Comparison of ENCODE assay signal across 25 cellular contexts in genomic region chr5:52754051-52754450, GRCh38.
"Had no signal": no experiment of that assay in that cellular context is flagged by ENCODE, and none has a peak within 500 bp of the region (broad histone marks: within the 10 kb centered on the region; RNA-seq: fewer than 3 reads in every experiment).

No MANE protein-coding gene starts in this region.

- H3K4me1 Mint-ChIP-seq: memory B cell, naive B cell, nephron had no signal

- H3K4me1 ChIP-seq: psoas muscle, stomach had no signal

- DNase-seq: cortex of kidney; dorsolateral prefrontal cortex; effector CD4-positive, alpha-beta T cell; head of caudate nucleus; kidney; mucosa of descending colon; naive B cell; nucleus accumbens; ovary; posterior cingulate gyrus; psoas muscle; right cardiac atrium; sigmoid colon; stimulated activated CD4-positive, alpha-beta T cell treated with anti-CD3 and anti-CD28 coated beads, Interleukin-2, amount 100 ng/mL, for 24 hours; stimulated activated CD4-positive, alpha-beta T cell treated with anti-CD3 and anti-CD28 coated beads, Interleukin-4, amount 100 ng/mL, for 24 hours; stimulated activated naive CD4-positive, alpha-beta T cell treated with Interleukin-2 at 50 U/mL for 16 hours; stomach; upper lobe of left lung had no signal

- H3K9me3 ChIP-seq: mucosa of descending colon, ovary, psoas muscle, sigmoid colon, stomach, thoracic aorta, tibial nerve, upper lobe of left lung had no signal

- H3K36me3 Mint-ChIP-seq: memory B cell; naive B cell; stimulated activated effector memory CD8-positive, alpha-beta T cell treated with anti-CD3 and anti-CD28 coated beads, Interleukin-12 subunit alpha, Interleukin-12 subunit beta, amount 100 ng/mL, for 72 hours had no signal

- H3K27ac ChIP-seq: dorsolateral prefrontal cortex, ovary, psoas muscle, sigmoid colon, stomach, thoracic aorta, tibial nerve, upper lobe of left lung had no signal

- H3K4me3 Mint-ChIP-seq: memory B cell; naive B cell; nephron; stimulated activated effector memory CD8-positive, alpha-beta T cell treated with anti-CD3 and anti-CD28 coated beads, Interleukin-12 subunit alpha, Interleukin-12 subunit beta, amount 100 ng/mL, for 72 hours had no signal

- H3K27ac Mint-ChIP-seq: memory B cell; naive B cell; nephron; stimulated activated effector memory CD8-positive, alpha-beta T cell treated with anti-CD3 and anti-CD28 coated beads, Interleukin-12 subunit alpha, Interleukin-12 subunit beta, amount 100 ng/mL, for 72 hours had no signal

- H3K36me3 ChIP-seq: ovary, sigmoid colon, stomach, thoracic aorta, tibial nerve, upper lobe of left lung had no signal

- H3K9me3 Mint-ChIP-seq: memory B cell; naive B cell; nephron; stimulated activated effector memory CD8-positive, alpha-beta T cell treated with anti-CD3 and anti-CD28 coated beads, Interleukin-12 subunit alpha, Interleukin-12 subunit beta, amount 100 ng/mL, for 72 hours had no signal

- H3K27me3 ChIP-seq: dorsolateral prefrontal cortex, ovary, sigmoid colon, stomach, tibial nerve, upper lobe of left lung had no signal

- H3K4me3 ChIP-seq: dorsolateral prefrontal cortex, lung, mucosa of descending colon, ovary, psoas muscle, sigmoid colon, stomach, thoracic aorta, tibial nerve, upper lobe of left lung had no signal

- ATAC-seq: left lobe of liver; mucosa of descending colon; psoas muscle; right cardiac atrium; stimulated activated effector memory CD8-positive, alpha-beta T cell treated with anti-CD3 and anti-CD28 coated beads, Interleukin-12 subunit alpha, Interleukin-12 subunit beta, amount 100 ng/mL, for 72 hours had no signal
